ENCODE assay signal across 28 cellular contexts in the genomic region with DNA sequence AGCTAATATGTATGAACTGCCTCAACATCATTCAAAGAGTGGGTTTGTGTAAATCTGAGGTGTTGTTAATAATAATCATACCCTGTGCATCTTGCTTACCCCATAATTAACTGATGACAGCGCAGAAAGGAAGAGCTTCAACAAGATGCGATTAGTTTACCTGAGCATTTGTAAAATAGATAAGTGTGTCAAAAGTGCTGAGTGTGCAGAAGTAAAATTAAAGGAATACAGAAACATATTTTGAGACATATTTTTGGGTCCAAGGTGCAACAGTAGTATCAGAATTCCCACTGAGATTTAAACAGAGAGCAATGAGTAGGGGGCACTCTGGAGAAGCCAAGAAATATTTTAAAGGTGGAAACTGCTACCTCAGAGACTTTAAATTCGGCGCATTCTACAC. TPM values are rescaled to one million over a fixed set of nuclear protein-coding genes. Genes with fewer than 3 reads are reported as not detected.
"Had no signal": no experiment of that assay in that cellular context is flagged by ENCODE, and none has a peak within 500 bp of the region (broad histone marks: within the 10 kb centered on the region; RNA-seq: fewer than 3 reads in every experiment).

No MANE protein-coding gene starts in this region.

- H3K4me1 ChIP-seq: foreskin keratinocyte, prostate gland, stomach had no signal

- H3K27me3 ChIP-seq: foreskin keratinocyte, gastroesophageal sphincter, heart left ventricle, hepatocyte, right atrium auricular region, sigmoid colon, stomach, thyroid gland, vagina had no signal

- FAIRE-seq: kidney had no signal

- H3K36me3 Mint-ChIP-seq: mesothelial cell of epicardium; naive B cell; natural killer cell treated with Interleukin-12 subunit alpha and Interleukin-12 subunit beta and Interleukin-15 and Interleukin-18, amount 100 ng/mL, for 72 hours; stimulated activated effector memory CD8-positive, alpha-beta T cell treated with anti-CD3 and anti-CD28 coated beads, Interleukin-12 subunit alpha, Interleukin-12 subunit beta, amount 100 ng/mL, for 72 hours had no signal

- H3K4me1 Mint-ChIP-seq: naive B cell; stimulated activated effector memory CD8-positive, alpha-beta T cell treated with anti-CD3 and anti-CD28 coated beads, Interleukin-12 subunit alpha, Interleukin-12 subunit beta, amount 100 ng/mL, for 72 hours had no signal

- H3K4me2 ChIP-seq: hepatocyte had no signal

- H3K4me3 Mint-ChIP-seq: mesothelial cell of epicardium; naive B cell; natural killer cell treated with Interleukin-12 subunit alpha and Interleukin-12 subunit beta and Interleukin-15 and Interleukin-18, amount 100 ng/mL, for 72 hours; neural crest cell; stimulated activated effector memory CD8-positive, alpha-beta T cell treated with anti-CD3 and anti-CD28 coated beads, Interleukin-12 subunit alpha, Interleukin-12 subunit beta, amount 100 ng/mL, for 72 hours had no signal

- H3K36me3 ChIP-seq: gastroesophageal sphincter, heart left ventricle, prostate gland, right atrium auricular region, sigmoid colon, stomach, thyroid gland, vagina had no signal

- H2AFZ ChIP-seq: hepatocyte had no signal

- DNase-seq: cortex of kidney; effector CD4-positive, alpha-beta T cell; foreskin keratinocyte; heart left ventricle; kidney; mesenchymal stem cell; mucosa of descending colon; naive B cell; sigmoid colon; stimulated activated CD4-positive, alpha-beta T cell treated with anti-CD3 and anti-CD28 coated beads, Interleukin-2, amount 100 ng/mL, for 24 hours; stimulated activated CD4-positive, alpha-beta T cell treated with anti-CD3 and anti-CD28 coated beads, Interleukin-4, amount 100 ng/mL, for 24 hours; stimulated activated naive CD4-positive, alpha-beta T cell treated with Interleukin-2 at 50 U/mL for 16 hours; stomach; thyroid gland; trophoblast cell had no signal

- H3K79me2 ChIP-seq: hepatocyte had no signal

- H3K27ac Mint-ChIP-seq: mesothelial cell of epicardium; naive B cell; natural killer cell treated with Interleukin-12 subunit alpha and Interleukin-12 subunit beta and Interleukin-15 and Interleukin-18, amount 100 ng/mL, for 72 hours; stimulated activated effector memory CD8-positive, alpha-beta T cell treated with anti-CD3 and anti-CD28 coated beads, Interleukin-12 subunit alpha, Interleukin-12 subunit beta, amount 100 ng/mL, for 72 hours had no signal

- H3K4me3 ChIP-seq: gastroesophageal sphincter, heart left ventricle, hepatocyte, lung, mucosa of descending colon, prostate gland, right atrium auricular region, sigmoid colon, stomach, thyroid gland, vagina had no signal

- H3K27ac ChIP-seq: epithelial cell of prostate, foreskin keratinocyte, gastroesophageal sphincter, hepatocyte, prostate gland, sigmoid colon, stomach, thyroid gland, vagina had no signal

- ATAC-seq: esophagus mucosa; foreskin keratinocyte; gastroesophageal sphincter; heart left ventricle; left lobe of liver; mucosa of descending colon; natural killer cell treated with Interleukin-12 subunit alpha and Interleukin-12 subunit beta and Interleukin-15 and Interleukin-18, amount 100 ng/mL, for 72 hours; stimulated activated effector memory CD8-positive, alpha-beta T cell treated with anti-CD3 and anti-CD28 coated beads, Interleukin-12 subunit alpha, Interleukin-12 subunit beta, amount 100 ng/mL, for 72 hours had no signal

- H3K9me3 Mint-ChIP-seq: mesothelial cell of epicardium, neural crest cell had no signal

- H3K9me3 ChIP-seq: gastroesophageal sphincter, heart left ventricle, mucosa of descending colon, prostate gland, right atrium auricular region, sigmoid colon, stomach, thyroid gland, vagina had no signal

RNA-seq across cellular contexts. Expression of gene BLID, which starts 6.1 kb away (rescaled TPM):
- total RNA-seq: heart left ventricle; kidney; natural killer cell treated with Interleukin-12 subunit alpha and Interleukin-12 subunit beta and Interleukin-15 and Interleukin-18, amount 100 ng/mL, for 72 hours; neural crest cell had no signal
- polyA plus RNA-seq: foreskin keratinocyte, heart left ventricle, lung, stomach had no signal
